33 cellular contexts compared by ENCODE assay signal in the genomic region with DNA sequence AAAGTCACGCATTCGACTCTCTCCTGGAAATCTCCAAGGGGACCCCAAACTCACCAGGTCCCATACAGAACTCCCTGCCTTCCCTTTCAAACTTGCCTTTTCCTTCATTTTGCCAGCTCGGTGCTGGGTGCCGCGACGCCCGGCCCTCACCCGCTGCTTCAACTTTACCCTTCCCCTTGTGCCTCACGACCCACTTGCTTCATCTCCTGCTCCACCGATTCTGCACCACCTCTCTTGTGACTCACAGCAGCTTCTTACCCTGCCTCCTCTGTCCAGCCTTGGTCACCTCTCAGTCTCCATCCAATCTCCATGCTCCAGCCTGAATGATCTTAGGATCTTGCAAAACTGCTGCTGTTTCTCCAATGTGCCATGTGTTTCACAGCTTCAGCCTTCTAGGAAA. TPM values are rescaled to one million over a fixed set of nuclear protein-coding genes. Genes with fewer than 3 reads are reported as not detected.
DNase-seq lines count a peak whose midpoint lies in the region; ATAC-seq and TF ChIP-seq lines count a peak whose summit lies in the region.
"Had no signal": no experiment of that assay in that cellular context is flagged by ENCODE, and none has a peak within 500 bp of the region (broad histone marks: within the 10 kb centered on the region; RNA-seq: fewer than 3 reads in every experiment).

No MANE protein-coding gene starts in this region.

- H2AFZ ChIP-seq in MM.1S (ENCODE audit: low read length) (no peak overlapping the region), neural progenitor cell (replicated peaks) (no peak overlapping the region)
- H2AFZ ChIP-seq: PC-9 had no signal

- H3K36me3 ChIP-seq in MM.1S (replicated peaks; ENCODE audit: insufficient read depth, low read length) = no peaks in the 10 kb centered on the region
- H3K36me3 ChIP-seq in neural progenitor cell = no peaks in the 10 kb centered on the region
- H3K36me3 ChIP-seq: esophagus squamous epithelium, right lobe of liver, spleen, tibial nerve had no signal

- H3K4me2 ChIP-seq in MM.1S (ENCODE audit: low read depth, low read length) (no peak overlapping the region), neural progenitor cell (no peak overlapping the region)
- H3K4me2 ChIP-seq: KMS-11, PC-9, SK-N-SH had no signal

- H3K4me1 Mint-ChIP-seq in activated naive CD4-positive, alpha-beta T cell treated with anti-CD3 and anti-CD28 coated beads, Interleukin-2, amount 50 U/mL, for 24 hours = peaks cover 91% of the 10 kb centered on the region
- H3K4me1 Mint-ChIP-seq in T-helper 17 cell (peaks cover 49% of the 10 kb centered on the region), neural progenitor cell (peaks cover 3% of the 10 kb centered on the region)
- H3K4me1 Mint-ChIP-seq in effector memory CD8-positive, alpha-beta T cell (ENCODE audit: low read depth in 2 of 2) = peaks cover 49 to 84% of the 10 kb centered on the region in 2 donors
- H3K4me1 Mint-ChIP-seq in stimulated activated memory B cell treated with anti-CD40 and anti-IgM and Interleukin-4, amounts not matched to agents 10 μg/mL and 1 μg/mL and 100 μg/mL, for 72 hours = no peaks in the 10 kb centered on the region

- H3K4me1 ChIP-seq in MM.1S (ENCODE audit: low read length) (no peaks in the 10 kb centered on the region), neural progenitor cell (peaks cover 9% of the 10 kb centered on the region)
- H3K4me1 ChIP-seq: Caco-2, esophagus squamous epithelium, foreskin keratinocyte, right lobe of liver, tibial nerve had no signal

- no peaks in the 10 kb centered on the region for H3K27me3 Mint-ChIP-seq in activated naive CD4-positive, alpha-beta T cell treated with anti-CD3 and anti-CD28 coated beads, Interleukin-2, amount 50 U/mL, for 24 hours
- H3K27me3 Mint-ChIP-seq in T-helper 17 cell (no peaks in the 10 kb centered on the region), neural progenitor cell (ENCODE audit: insufficient read depth, low read depth) (peaks cover 2% of the 10 kb centered on the region)
- H3K27me3 Mint-ChIP-seq in effector memory CD8-positive, alpha-beta T cell = no peaks in the 10 kb centered on the region
- H3K27me3 Mint-ChIP-seq in stimulated activated memory B cell treated with anti-CD40 and anti-IgM and Interleukin-4, amounts not matched to agents 10 μg/mL and 1 μg/mL and 100 μg/mL, for 72 hours = peaks cover 61% of the 10 kb centered on the region

- no peak overlapping the region for H3K9ac ChIP-seq in MM.1S (ENCODE audit: low read length)
- no peak overlapping the region for H3K9ac ChIP-seq in neural progenitor cell
- H3K9ac ChIP-seq: KMS-11, SK-N-SH had no signal

- no peaks in the 10 kb centered on the region for H3K9me3 Mint-ChIP-seq in activated naive CD4-positive, alpha-beta T cell treated with anti-CD3 and anti-CD28 coated beads, Interleukin-2, amount 50 U/mL, for 24 hours
- no peaks in the 10 kb centered on the region for H3K9me3 Mint-ChIP-seq in effector memory CD8-positive, alpha-beta T cell
- H3K9me3 Mint-ChIP-seq in stimulated activated memory B cell treated with anti-CD40 and anti-IgM and Interleukin-4, amounts not matched to agents 10 μg/mL and 1 μg/mL and 100 μg/mL, for 72 hours = no peaks in the 10 kb centered on the region
- H3K9me3 Mint-ChIP-seq in neural progenitor cell = no peaks in the 10 kb centered on the region
- H3K9me3 Mint-ChIP-seq: brain had no signal

- H3K36me3 Mint-ChIP-seq in activated naive CD4-positive, alpha-beta T cell treated with anti-CD3 and anti-CD28 coated beads, Interleukin-2, amount 50 U/mL, for 24 hours = peaks cover 14% of the 10 kb centered on the region
- H3K36me3 Mint-ChIP-seq in T-helper 17 cell (ENCODE audit: low read depth) (peaks cover 11% of the 10 kb centered on the region), neural progenitor cell (no peaks in the 10 kb centered on the region)
- H3K36me3 Mint-ChIP-seq in effector memory CD8-positive, alpha-beta T cell (ENCODE audit: insufficient read depth) = peaks cover 20% of the 10 kb centered on the region
- H3K36me3 Mint-ChIP-seq in stimulated activated memory B cell treated with anti-CD40 and anti-IgM and Interleukin-4, amounts not matched to agents 10 μg/mL and 1 μg/mL and 100 μg/mL, for 72 hours = no peaks in the 10 kb centered on the region
- H3K36me3 Mint-ChIP-seq: brain had no signal

- ATAC-seq in T-helper 17 cell (no peak), GM18867 (IDR thresholded peaks at IDR 0.05; ENCODE audit: unreplicated experiment) (no peak)
- ATAC-seq in effector memory CD8-positive, alpha-beta T cell (replicated peaks) = no peak
- ATAC-seq in stimulated activated memory B cell treated with anti-CD40 and anti-IgM and Interleukin-4, amounts not matched to agents 10 μg/mL and 1 μg/mL and 100 μg/mL, for 72 hours = peak; percentile 25
- ATAC-seq: foreskin keratinocyte, left ventricle myocardium superior, right lobe of liver, Right ventricle myocardium inferior had no signal

- peak overlapping the region; percentile 26 for H3K4me3 Mint-ChIP-seq in activated naive CD4-positive, alpha-beta T cell treated with anti-CD3 and anti-CD28 coated beads, Interleukin-2, amount 50 U/mL, for 24 hours
- H3K4me3 Mint-ChIP-seq in T-helper 17 cell (peak overlapping the region; percentile 67), neural progenitor cell (no peak overlapping the region)
- H3K4me3 Mint-ChIP-seq in effector memory CD8-positive, alpha-beta T cell = peak overlapping the region in 1 of 2 donors; percentile 19
- H3K4me3 Mint-ChIP-seq in stimulated activated memory B cell treated with anti-CD40 and anti-IgM and Interleukin-4, amounts not matched to agents 10 μg/mL and 1 μg/mL and 100 μg/mL, for 72 hours = no peak overlapping the region
- H3K4me3 Mint-ChIP-seq: brain had no signal

- no peaks in the 10 kb centered on the region for H3K27me3 ChIP-seq in MM.1S (replicated peaks; ENCODE audit: insufficient read depth, low read length)
- no peaks in the 10 kb centered on the region for H3K27me3 ChIP-seq in neural progenitor cell
- H3K27me3 ChIP-seq: foreskin keratinocyte, right lobe of liver, tibial nerve had no signal

- TF ChIP-seq CTCF in MM.1S (IDR thresholded peaks at IDR 0.05; ENCODE audit: low read length) (no peak), neural progenitor cell (IDR thresholded peaks at IDR 0.05) (no peak)

- H3K27ac Mint-ChIP-seq in activated naive CD4-positive, alpha-beta T cell treated with anti-CD3 and anti-CD28 coated beads, Interleukin-2, amount 50 U/mL, for 24 hours = peak overlapping the region; percentile 59
- H3K27ac Mint-ChIP-seq in T-helper 17 cell (peak overlapping the region; percentile 88), neural progenitor cell (no peak overlapping the region)
- peak overlapping the region; percentile 32 to 53 for H3K27ac Mint-ChIP-seq in effector memory CD8-positive, alpha-beta T cell
- H3K27ac Mint-ChIP-seq in stimulated activated memory B cell treated with anti-CD40 and anti-IgM and Interleukin-4, amounts not matched to agents 10 μg/mL and 1 μg/mL and 100 μg/mL, for 72 hours = no peak overlapping the region
- H3K27ac Mint-ChIP-seq: brain, progenitor cell of endocrine pancreas had no signal

- no peaks in the 10 kb centered on the region for H3K9me2 ChIP-seq in MM.1S (replicated peaks; ENCODE audit: insufficient read depth, low read length)
- H3K9me2 ChIP-seq: SK-N-SH had no signal

- H4K20me1 ChIP-seq in MM.1S (ENCODE audit: insufficient read depth, low read length) (no peaks in the 10 kb centered on the region), neural progenitor cell (ENCODE audit: low read depth) (peaks cover 3% of the 10 kb centered on the region)

- H3K27ac ChIP-seq in MM.1S (ENCODE audit: low read length) (no peak overlapping the region), neural progenitor cell (no peak overlapping the region)
- H3K27ac ChIP-seq: esophagus squamous epithelium, foreskin keratinocyte, KMS-11, PC-9, right lobe of liver, spleen, tibial nerve, VCaP had no signal

- H3F3A ChIP-seq in MM.1S (ENCODE audit: insufficient read depth, low read length) (no peaks in the 10 kb centered on the region), neural progenitor cell (ENCODE audit: low read depth) (no peaks in the 10 kb centered on the region)

- H3K9me3 ChIP-seq in T-helper 17 cell (ENCODE audit: control insufficient read depth, low read length, poor library complexity, severe bottlenecking) = no peaks in the 10 kb centered on the region
- H3K9me3 ChIP-seq in MM.1S (replicated peaks; ENCODE audit: insufficient read depth, low read length) = no peaks in the 10 kb centered on the region
- H3K9me3 ChIP-seq in neural progenitor cell (ENCODE audit: low read depth) = no peaks in the 10 kb centered on the region
- H3K9me3 ChIP-seq: Caco-2, esophagus squamous epithelium, right lobe of liver, SK-N-SH, spleen, tibial nerve had no signal

- H3K79me2 ChIP-seq in MM.1S (ENCODE audit: low read length) = no peaks in the 10 kb centered on the region
- H3K79me2 ChIP-seq in neural progenitor cell (ENCODE audit: low read depth) = no peaks in the 10 kb centered on the region

- no peak overlapping the region for H3K4me3 ChIP-seq in MM.1S (ENCODE audit: low read length)
- H3K4me3 ChIP-seq in neural progenitor cell = no peak overlapping the region
- H3K4me3 ChIP-seq: esophagus squamous epithelium, PC-9, right lobe of liver, spleen, tibial nerve had no signal

- DNase-seq in activated naive CD4-positive, alpha-beta T cell (lab: John Stamatoyannopoulos, UW) = no peak
- DNase-seq in T-helper 17 cell (no peak), MM.1S (no peak), neural progenitor cell (ENCODE audit: low spot score) (no peak)
- DNase-seq in effector memory CD8-positive, alpha-beta T cell = no peak
- DNase-seq: activated CD4-positive, alpha-beta T cell treated with anti-CD3 and anti-CD28 coated beads, Interleukin-2, amount 50 U/mL, for 1 hour; activated effector memory CD4-positive, alpha-beta T cell treated with Interleukin-2 at 50 U/mL for 16 hours; amniotic stem cell; Caco-2; dermis blood vessel endothelial cell; DMS53; esophagus squamous epithelium; foreskin keratinocyte; H7; left ventricle myocardium superior; NCI-H1417 treated with DMSO at 0.1 percent for 48 hours; NCI-H226; NCI-H69; PC-9; right lobe of liver; SK-N-SH; spleen; stimulated activated CD8-positive, alpha-beta memory T cell treated with anti-CD3 and anti-CD28 coated beads, Interleukin-4, amount 100 ng/mL, for 48 hours; T-helper 9 cell had no signal

RNA-seq across cellular contexts. Expression of gene PRKCQ, which starts 59.9 kb away (rescaled TPM):
- total RNA-seq in T-helper 17 cell (10 to 100 TPM; 66.3 to 70.0 TPM), neural progenitor cell (ENCODE audit: low replicate concordance) (3.5 TPM in 2 replicates)

Comparison
In these comparisons a context has a peak if more than half of its experiments do, and no peak if none do; other contexts are left out.
1. H3K27ac Mint-ChIP-seq: peak in activated naive CD4-positive, alpha-beta T cell treated with anti-CD3 and anti-CD28 coated beads, Interleukin-2, amount 50 U/mL, for 24 hours (single experiment), T-helper 17 cell (single experiment) and effector memory CD8-positive, alpha-beta T cell (2 of 2); none in stimulated activated memory B cell treated with anti-CD40 and anti-IgM and Interleukin-4, amounts not matched to agents 10 μg/mL and 1 μg/mL and 100 μg/mL, for 72 hours (single experiment) and neural progenitor cell (single experiment).
2. H3K4me3 Mint-ChIP-seq: peak in activated naive CD4-positive, alpha-beta T cell treated with anti-CD3 and anti-CD28 coated beads, Interleukin-2, amount 50 U/mL, for 24 hours (single experiment) and T-helper 17 cell (single experiment); none in stimulated activated memory B cell treated with anti-CD40 and anti-IgM and Interleukin-4, amounts not matched to agents 10 μg/mL and 1 μg/mL and 100 μg/mL, for 72 hours (single experiment) and neural progenitor cell (single experiment).
3. RNA of gene PRKCQ, which starts 59.9 kb away (total RNA-seq): 66.3 to 70.0 TPM in T-helper 17 cell; 3.5 TPM in neural progenitor cell; every median in the first group is over 10 times any median in the second.